8 cellular contexts compared by ENCODE assay signal in genomic region chr3:31077021-31077601, GRCh38.
DNase-seq lines count a peak whose midpoint lies in the region; ATAC-seq and TF ChIP-seq lines count a peak whose summit lies in the region.

No MANE protein-coding gene starts in this region.

- H3K27ac ChIP-seq in brain microvascular endothelial cell (peak overlapping the region; percentile 24), esophagus muscularis mucosa (replicated peaks in 1 of 4) (peak overlapping the region in 1 of 4 donors; percentile 25)

- H3K27me3 ChIP-seq in brain microvascular endothelial cell (replicated peaks) (no peaks in the 10 kb centered on the region), esophagus muscularis mucosa (no peaks in the 10 kb centered on the region)

- intact Hi-C loops in esophagus muscularis mucosa (cut with DNase I), result no loop called here

- no peak for TF ChIP-seq CTCF in brain microvascular endothelial cell (IDR thresholded peaks at IDR 0.05; ENCODE audit: low read depth, low read length, missing control alignments)
- no peak for TF ChIP-seq CTCF in esophagus muscularis mucosa (IDR thresholded peaks at IDR 0.05)

- H3K4me1 ChIP-seq in esophagus muscularis mucosa, result peaks cover 0 to 12% (median 5%) of the 10 kb centered on the region in 4 donors

- no peak overlapping the region for H3K4me3 ChIP-seq in brain microvascular endothelial cell (ENCODE audit: low read depth, low read length)
- H3K4me3 ChIP-seq in esophagus muscularis mucosa, result no peak overlapping the region

- DNase-seq in OCI-M1 (lab: John Stamatoyannopoulos, UW) (peak; percentile 73), brain microvascular endothelial cell (peak; percentile 87), esophagus muscularis mucosa (ENCODE audit: extremely low spot score) (no peak), COLO668 (lab: John Stamatoyannopoulos, UW; ENCODE audit: unreplicated experiment) (no peak), MV-4-11 (lab: John Stamatoyannopoulos, UW) (no peak)
- peak; percentile 33 to 42 for DNase-seq in stimulated activated CD4-positive, alpha-beta T cell treated with anti-CD3 and anti-CD28 coated beads, Interleukin-15, amount 100 ng/mL, for 48 hours (ENCODE audit: low read depth in 2 of 2)

- no peak for TF ChIP-seq POLR2A in esophagus muscularis mucosa (IDR thresholded peaks at IDR 0.05; ENCODE audit: low read depth)

- in situ Hi-C loops in brain microvascular endothelial cell (cut with HindIII; ENCODE audit: low pct_ligation_motif_present, low sequenced_read_pairs), result no loop called here

- 24% methylated on average over 3 of the region's 3 CpGs for WGBS in esophagus muscularis mucosa

- no peaks in the 10 kb centered on the region for H3K9me3 ChIP-seq in esophagus muscularis mucosa

- ATAC-seq in GM21717 (IDR thresholded peaks at IDR 0.05; ENCODE audit: unreplicated experiment) (peak; percentile 69), HG03097 (IDR thresholded peaks at IDR 0.05; ENCODE audit: low FRiP score, unreplicated experiment) (no peak)

- TF ChIP-seq EP300 in esophagus muscularis mucosa (IDR thresholded peaks at IDR 0.05), result no peak

- H3K36me3 ChIP-seq in brain microvascular endothelial cell (replicated peaks) (no peaks in the 10 kb centered on the region), esophagus muscularis mucosa (no peaks in the 10 kb centered on the region)

Comparison
In these comparisons a context has a peak if more than half of its experiments do, and no peak if none do; other contexts are left out.
1. DNase-seq: peak in OCI-M1 (single experiment), brain microvascular endothelial cell (single experiment) and stimulated activated CD4-positive, alpha-beta T cell treated with anti-CD3 and anti-CD28 coated beads, Interleukin-15, amount 100 ng/mL, for 48 hours (2 of 2); none in esophagus muscularis mucosa (single experiment), COLO668 (single experiment) and MV-4-11 (single experiment).